29 cellular contexts compared by ENCODE assay signal in the genomic region with DNA sequence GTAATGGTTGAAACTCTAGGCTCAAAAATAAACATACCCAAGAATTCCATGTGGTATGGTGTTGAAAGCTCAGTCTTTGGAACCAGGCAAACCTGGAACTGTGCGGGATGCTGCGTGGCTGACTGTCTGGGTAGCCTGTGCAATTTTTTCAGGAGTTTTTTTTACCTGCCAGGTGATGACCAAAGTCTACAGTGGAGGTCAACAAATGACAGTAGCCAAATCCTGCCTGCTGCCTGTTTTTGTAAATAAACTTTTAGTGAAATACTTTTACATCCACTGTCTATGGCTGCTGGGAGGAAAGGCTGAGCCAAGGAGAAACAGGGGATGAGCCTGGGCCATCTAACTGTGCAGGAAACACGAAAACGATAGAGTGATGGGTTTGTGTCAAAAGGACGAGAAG.
"Had no signal": no experiment of that assay in that cellular context is flagged by ENCODE, and none has a peak within 500 bp of the region (broad histone marks: within the 10 kb centered on the region; RNA-seq: fewer than 3 reads in every experiment).

No MANE protein-coding gene starts in this region.

- H3K79me2 ChIP-seq: parathyroid adenoma had no signal

- H2AFZ ChIP-seq: parathyroid adenoma had no signal

- DNase-seq: naive B cell; naive thymus-derived CD8-positive, alpha-beta T cell; nephron progenitor cell; nucleus accumbens; ovary; posterior cingulate gyrus; psoas muscle; right cardiac atrium; stimulated activated CD4-positive, alpha-beta T cell treated with anti-CD3 and anti-CD28 coated beads, Interleukin-15, amount 100 ng/mL, for 24 hours; stimulated activated CD4-positive, alpha-beta T cell treated with anti-CD3 and anti-CD28 coated beads, Interleukin-2, amount 100 ng/mL, for 24 hours; stimulated activated CD4-positive, alpha-beta T cell treated with anti-CD3 and anti-CD28 coated beads, Interleukin-2, amount 100 ng/mL, for 48 hours; stimulated activated CD4-positive, alpha-beta T cell treated with anti-CD3 and anti-CD28 coated beads, Interleukin-4, amount 100 ng/mL, for 24 hours; stimulated activated CD8-positive, alpha-beta memory T cell treated with anti-CD3 and anti-CD28 coated beads, Interleukin-4, amount 100 ng/mL, for 48 hours; stimulated activated naive CD4-positive, alpha-beta T cell; stimulated activated naive CD8-positive, alpha-beta T cell treated with anti-CD3 and anti-CD28 coated beads, Interleukin-15, amount 100 ng/mL, for 72 hours; stimulated activated naive CD8-positive, alpha-beta T cell treated with anti-CD3 and anti-CD28 coated beads, Interleukin-15, Interleukin-2, amounts not matched to agents 100 U/mL and 50 U/mL, for 24 hours; substantia nigra; testis; tibial artery; transverse colon; upper lobe of right lung; uterus had no signal

- ATAC-seq: naive thymus-derived CD8-positive, alpha-beta T cell; natural killer cell treated with Interleukin-12 subunit alpha and Interleukin-12 subunit beta and Interleukin-15 and Interleukin-18, amount 100 ng/mL, for 72 hours; psoas muscle; right cardiac atrium; sciatic nerve; stimulated activated memory B cell treated with anti-CD40 and anti-IgM and Interleukin-4, amounts not matched to agents 10 μg/mL and 1 μg/mL and 100 μg/mL, for 72 hours; stimulated activated naive CD8-positive, alpha-beta T cell treated with anti-CD3 and anti-CD28 coated beads, Interleukin-15, amount 100 ng/mL, for 72 hours; stimulated activated naive CD8-positive, alpha-beta T cell treated with anti-CD3 and anti-CD28 coated beads, Interleukin-15, Interleukin-2, amounts not matched to agents 100 U/mL and 50 U/mL, for 24 hours; upper lobe of right lung had no signal

- H3K36me3 ChIP-seq: neutrophil, ovary, suprapubic skin, tibial artery, transverse colon, upper lobe of right lung, uterus had no signal

- H3K9me3 ChIP-seq: neutrophil, ovary, psoas muscle, suprapubic skin, testis, tibial artery, transverse colon, upper lobe of right lung, uterus had no signal

- H3K4me1 ChIP-seq: parathyroid adenoma, psoas muscle, suprapubic skin, testis, transverse colon, upper lobe of right lung, uterus had no signal

- H3K4me3 ChIP-seq: ovary, psoas muscle, skin epidermis, suprapubic skin, testis, tibial artery, transverse colon, upper lobe of right lung, uterus had no signal

- H3K27me3 ChIP-seq: neutrophil, ovary, suprapubic skin, testis, tibial artery, transverse colon, upper lobe of right lung, uterus had no signal

- H3K9ac ChIP-seq: parathyroid adenoma had no signal

- H3K27ac ChIP-seq: neutrophil, ovary, parathyroid adenoma, psoas muscle, skin epidermis, suprapubic skin, testis, tibial artery, transverse colon, upper lobe of right lung, uterus had no signal
